ENCODE assay signal across 9 cellular contexts in genomic region chr17:42568341-42569111, GRCh38. TPM values are rescaled to one million over a fixed set of nuclear protein-coding genes. Genes with fewer than 3 reads are reported as not detected.
DNase-seq lines count a peak whose midpoint lies in the region; ATAC-seq and TF ChIP-seq lines count a peak whose summit lies in the region.
"Had no signal": no experiment of that assay in that cellular context is flagged by ENCODE, and none has a peak within 500 bp of the region (broad histone marks: within the 10 kb centered on the region; RNA-seq: fewer than 3 reads in every experiment).

No MANE protein-coding gene starts in this region.

- H3K4me3 Mint-ChIP-seq in activated naive CD8-positive, alpha-beta T cell treated with anti-CD3 and anti-CD28 coated beads, Interleukin-2, amount 50 U/mL, for 24 hours = peak overlapping the region; percentile 63
- peak overlapping the region; percentile 94 for H3K4me3 Mint-ChIP-seq in mesothelial cell of epicardium

- TF ChIP-seq POLR2A in upper lobe of left lung (IDR thresholded peaks at IDR 0.05) = no peak

- H3K27ac Mint-ChIP-seq in activated naive CD8-positive, alpha-beta T cell treated with anti-CD3 and anti-CD28 coated beads, Interleukin-2, amount 50 U/mL, for 24 hours = peak overlapping the region; percentile 64
- no peak overlapping the region for H3K27ac Mint-ChIP-seq in mesothelial cell of epicardium

- ATAC-seq in heart right ventricle = no peak
- no peak for ATAC-seq in Right ventricle myocardium inferior
- ATAC-seq in activated naive CD8-positive, alpha-beta T cell treated with anti-CD3 and anti-CD28 coated beads, Interleukin-2, amount 50 U/mL, for 24 hours = no peak
- no peak for ATAC-seq in upper lobe of left lung (ENCODE audit: low FRiP score in 2 of 2)
- no peak for ATAC-seq in GM21786 (IDR thresholded peaks at IDR 0.05; ENCODE audit: unreplicated experiment)
- no peak for ATAC-seq in left lobe of liver

- DNase-seq in heart right ventricle (no peak), Right ventricle myocardium inferior (ENCODE audit: missing footprints) (no peak), mesothelial cell of epicardium (ENCODE audit: low spot score in 2 of 2, unreplicated experiment in 2 of 2) (no peak), upper lobe of left lung (peak in 1 of 2 donors; percentile 73), left lobe of liver (ENCODE audit: low spot score) (no peak), HAP-1 (ENCODE audit: low spot score in 2 of 2) (no peak)
- no peak for DNase-seq in activated naive CD8-positive, alpha-beta T cell treated with anti-CD3 and anti-CD28 coated beads, Interleukin-2, amount 50 U/mL, for 24 hours
- DNase-seq: NCI-H1417 treated with DMSO at 0.1 percent for 48 hours had no signal

- H3K9me3 Mint-ChIP-seq in activated naive CD8-positive, alpha-beta T cell treated with anti-CD3 and anti-CD28 coated beads, Interleukin-2, amount 50 U/mL, for 24 hours = no peaks in the 10 kb centered on the region
- no peaks in the 10 kb centered on the region for H3K9me3 Mint-ChIP-seq in mesothelial cell of epicardium

- H3K9me3 ChIP-seq in heart right ventricle (no peaks in the 10 kb centered on the region), upper lobe of left lung (no peaks in the 10 kb centered on the region), HAP-1 (no peaks in the 10 kb centered on the region)

- no peaks in the 10 kb centered on the region for H3K27me3 Mint-ChIP-seq in activated naive CD8-positive, alpha-beta T cell treated with anti-CD3 and anti-CD28 coated beads, Interleukin-2, amount 50 U/mL, for 24 hours
- H3K27me3 Mint-ChIP-seq in mesothelial cell of epicardium (ENCODE audit: low read depth) = no peaks in the 10 kb centered on the region

- 87 to 88% methylated on average over 14 of the region's 14 CpGs for WGBS in heart right ventricle, 2 donors
- 85 to 90% methylated on average over 11 to 14 of the region's 14 CpGs for WGBS in upper lobe of left lung, 2 donors

- TF ChIP-seq EP300 in upper lobe of left lung (IDR thresholded peaks at IDR 0.05) = no peak

- peaks cover 55% of the 10 kb centered on the region for H3K36me3 Mint-ChIP-seq in activated naive CD8-positive, alpha-beta T cell treated with anti-CD3 and anti-CD28 coated beads, Interleukin-2, amount 50 U/mL, for 24 hours (ENCODE audit: low read depth)
- peaks cover 16% of the 10 kb centered on the region for H3K36me3 Mint-ChIP-seq in mesothelial cell of epicardium

- H3K4me1 Mint-ChIP-seq in activated naive CD8-positive, alpha-beta T cell treated with anti-CD3 and anti-CD28 coated beads, Interleukin-2, amount 50 U/mL, for 24 hours = peaks cover 42% of the 10 kb centered on the region
- H3K4me1 Mint-ChIP-seq in mesothelial cell of epicardium = peaks cover 15% of the 10 kb centered on the region

- H3K4me3 ChIP-seq in heart right ventricle (peak overlapping the region in 3 of 10 donors; percentile 78 to 91 (median 86)), upper lobe of left lung (peak overlapping the region in 3 of 4 donors; percentile 89 to 95 (median 91)), HAP-1 (no peak overlapping the region)

- H3K36me3 ChIP-seq in heart right ventricle = peaks cover 5 to 80% (median 70%) of the 10 kb centered on the region in 9 donors
- H3K36me3 ChIP-seq in upper lobe of left lung = peaks cover 37 to 80% (median 72%) of the 10 kb centered on the region in 4 donors
- H3K36me3 ChIP-seq in HAP-1 (replicated peaks) = peaks cover 85% of the 10 kb centered on the region

- intact Hi-C loops in heart right ventricle (cut with DNase I) (no loop called here), Right ventricle myocardium inferior (cut with DNase I) (loop anchor here (5.0 kb wide), 1 partner anchor 39 kb away; the partner anchor contains the start of genes RETREG3 and TUBG1)

- no peaks in the 10 kb centered on the region for H3K27me3 ChIP-seq in heart right ventricle
- H3K27me3 ChIP-seq in upper lobe of left lung = no peaks in the 10 kb centered on the region
- H3K27me3 ChIP-seq in HAP-1 (ENCODE audit: low read depth) = no peaks in the 10 kb centered on the region

- H3K27ac ChIP-seq in heart right ventricle (peak overlapping the region in 9 of 10 donors; percentile 34 to 99 (median 96)), upper lobe of left lung (peak overlapping the region; percentile 96 to 99 (median 97))

- in situ Hi-C loops in HAP-1 (cut with MboI; ENCODE audit: low sequenced_read_pairs) = no loop called here

- H3K4me1 ChIP-seq in heart right ventricle = peaks cover 8 to 56% (median 30%) of the 10 kb centered on the region in 9 donors
- H3K4me1 ChIP-seq in upper lobe of left lung = peaks cover 40 to 64% (median 50%) of the 10 kb centered on the region in 4 donors
- H3K4me1 ChIP-seq in HAP-1 = peaks cover 12% of the 10 kb centered on the region

- TF ChIP-seq CTCF in heart right ventricle (IDR thresholded peaks at IDR 0.05) (no peak), mesothelial cell of epicardium (IDR thresholded peaks at IDR 0.05; ENCODE audit: unreplicated experiment) (no peak), upper lobe of left lung (IDR thresholded peaks at IDR 0.05) (no peak)

RNA-seq across cellular contexts. Expression of gene MLX, which starts 1.6 kb away (rescaled TPM):
- total RNA-seq in heart right ventricle (10 to 100 TPM; 45.7 to 87.2 (median 56.4) TPM), Right ventricle myocardium inferior (65.9 TPM), mesothelial cell of epicardium (26.1 to 27.8 TPM (median 27.0 TPM) in 3 replicates), upper lobe of left lung (100 to 1,000 TPM in 1 of 6 donors, 10 to 100 TPM in 5; 61.8 to 104 (median 83.5) TPM), left lobe of liver (38.7 TPM)
- polyA plus RNA-seq in heart right ventricle = 10 to 100 TPM; 55.8 to 61.2 TPM

RNA-seq across cellular contexts. Expression of gene COASY, which starts 6.6 kb away (rescaled TPM):
- 10 to 100 TPM; 29.7 to 56.9 (median 32.9) TPM for total RNA-seq in heart right ventricle
- polyA plus RNA-seq in heart right ventricle = 10 to 100 TPM; 46.8 to 50.8 TPM
- total RNA-seq in Right ventricle myocardium inferior = 45.6 TPM
- total RNA-seq in mesothelial cell of epicardium = 60.7 to 62.0 TPM (median 61.4 TPM) in 3 replicates
- total RNA-seq in upper lobe of left lung = 10 to 100 TPM; 34.7 to 71.1 (median 51.4) TPM
- total RNA-seq in left lobe of liver = 78.8 TPM

RNA-seq across cellular contexts. Expression of gene PSMC3IP, which starts 9.0 kb away (rescaled TPM):
- total RNA-seq in heart right ventricle = 1 to 10 TPM; 1.1 to 3.1 (median 1.6) TPM
- 1 to 10 TPM; 2.9 TPM for polyA plus RNA-seq in heart right ventricle
- total RNA-seq in Right ventricle myocardium inferior = 3.4 TPM
- 8.3 to 9.8 TPM (median 9.7 TPM) in 3 replicates for total RNA-seq in mesothelial cell of epicardium
- total RNA-seq in upper lobe of left lung = 1 to 10 TPM in 5 of 6 donors, not detected in 1; 1.9 to 6.8 (median 3.8) TPM
- total RNA-seq in left lobe of liver = 0.65 TPM

RNA-seq across cellular contexts. Expression of gene HSD17B1, which starts 15.8 kb away (rescaled TPM):
- 1 to 10 TPM in 2 of 10 donors, under 1 TPM in 8; 0.50 to 2.3 (median 0.78) TPM for total RNA-seq in heart right ventricle
- polyA plus RNA-seq in heart right ventricle = 1 to 10 TPM; 2.2 to 2.6 TPM
- total RNA-seq in Right ventricle myocardium inferior = 1.4 TPM
- total RNA-seq in mesothelial cell of epicardium = 1.6 to 3.0 TPM (median 2.2 TPM) in 3 replicates
- total RNA-seq in upper lobe of left lung = 1 to 10 TPM in 5 of 6 donors, not detected in 1; 1.3 to 6.3 (median 1.7) TPM
- 1.3 TPM for total RNA-seq in left lobe of liver

RNA-seq across cellular contexts. Expression of gene NAGLU, which starts 32.5 kb away (rescaled TPM):
- 10 to 100 TPM in 5 of 10 donors, 1 to 10 TPM in 5; 6.8 to 16.0 (median 9.8) TPM for total RNA-seq in heart right ventricle
- polyA plus RNA-seq in heart right ventricle = 10 to 100 TPM; 17.0 to 18.3 TPM
- total RNA-seq in Right ventricle myocardium inferior = 8.6 TPM
- 31.0 to 31.9 TPM (median 31.5 TPM) in 3 replicates for total RNA-seq in mesothelial cell of epicardium
- 10 to 100 TPM; 36.7 to 97.4 (median 68.4) TPM for total RNA-seq in upper lobe of left lung
- total RNA-seq in left lobe of liver = 44.4 TPM
